10 cellular contexts compared by ENCODE assay signal in genomic region chr12:110046451-110047187, GRCh38. TPM values are rescaled to one million over a fixed set of nuclear protein-coding genes. Genes with fewer than 3 reads are reported as not detected.
DNase-seq lines count a peak whose midpoint lies in the region; ATAC-seq and TF ChIP-seq lines count a peak whose summit lies in the region.
"Had no signal": no experiment of that assay in that cellular context is flagged by ENCODE, and none has a peak within 500 bp of the region (broad histone marks: within the 10 kb centered on the region; RNA-seq: fewer than 3 reads in every experiment).

No MANE protein-coding gene starts in this region.

- H3K36me3 Mint-ChIP-seq in activated T-helper 17 cell treated with anti-CD3 and anti-CD28 coated beads, Interleukin-2, amount 50 U/mL, for 72 hours (ENCODE audit: low read depth): peaks cover 37% of the 10 kb centered on the region

- no peaks in the 10 kb centered on the region for H4K20me1 ChIP-seq in HCT116 (ENCODE audit: insufficient read depth)

- no peak overlapping the region for H2AFZ ChIP-seq in HCT116 (ENCODE audit: low read depth, low read length, poor library complexity, severe bottlenecking)

- POLR2A ChIA-PET in AG04450 (lab: Yijun Ruan, JAX) (no interaction called here), HCT116 (lab: Charles Lee) (no interaction called here)

- H3K27ac ChIP-seq in AG04450 (ENCODE audit: low read depth, low read length) (no peak overlapping the region), HCT116 (ENCODE audit: low read depth, low read length) (no peak overlapping the region), left lung (peak overlapping the region in 1 of 2 donors; percentile 78)

- no TSS peak for BruUV-seq in HCT116 (replicated peaks; lab: Mats Ljungman, UMichigan)

- H3K27ac Mint-ChIP-seq in activated T-helper 17 cell treated with anti-CD3 and anti-CD28 coated beads, Interleukin-2, amount 50 U/mL, for 72 hours: no peak overlapping the region

- no peaks in the 10 kb centered on the region for H3K27me3 ChIP-seq in AG04450 (ENCODE audit: control insufficient read depth, insufficient read depth, low read length)
- H3K27me3 ChIP-seq in HCT116 (ENCODE audit: insufficient read depth, low read length): no peaks in the 10 kb centered on the region
- H3K27me3 ChIP-seq in left lung: no peaks in the 10 kb centered on the region

- intact Hi-C loops in HCT116 (cut with micrococcal nuclease): no loop called here
- intact Hi-C loops in left lung (cut with DNase I): no loop called here

- no peaks in the 10 kb centered on the region; the same call in 1 of the 2 replicates for H3K9me3 ChIP-seq in AG04450 (ENCODE audit: control insufficient read depth, insufficient read depth, low read length)
- no peaks in the 10 kb centered on the region for H3K9me3 ChIP-seq in HCT116 (ENCODE audit: control insufficient read depth in 1 of 2, insufficient read depth in 1 of 2, low read depth in 1 of 2, low read length in 2 of 2)
- no peaks in the 10 kb centered on the region for H3K9me3 ChIP-seq in left lung

- RAD21 ChIA-PET in HCT116 (lab: Charles Lee; ENCODE audit: low non-redundant PET in 1 of 2, low total read pairs in 2 of 2, uncharacterized antibody in 2 of 2, unreplicated experiment in 2 of 2): no interaction called here

- H3K4me3 ChIP-seq in AG04450 (ENCODE audit: low read depth, low read length) (peak overlapping the region; percentile 79), HCT116 (replicated peaks in 1 of 2; ENCODE audit: low read depth in 1 of 2, low read length in 2 of 2) (peak overlapping the region in 1 of 2 experiments; percentile 99; a peak in 1 of 4 replicates), left lung (peak overlapping the region in 1 of 2 donors; percentile 94)

- TF ChIP-seq POLR2A in HCT116 (IDR thresholded peaks at IDR 0.05; ENCODE audit: borderline replicate concordance, extremely low read depth, insufficient read depth, insufficient read length): no peak

- H3K9ac ChIP-seq in HCT116 (ENCODE audit: low read length): no peak overlapping the region; the same call in 1 of the 2 replicates

- H3K4me1 ChIP-seq in HCT116 (ENCODE audit: control insufficient read depth in 1 of 2, insufficient read depth in 2 of 2, low read length in 2 of 2): peaks cover 11 to 28% of the 10 kb centered on the region in 2 experiments; a peak in 3 of 4 replicates
- peaks cover 30 to 46% of the 10 kb centered on the region in 2 donors for H3K4me1 ChIP-seq in left lung

- DNase-seq in AG04450 (ENCODE audit: low read depth, low spot score) (no peak), HCT116 (ENCODE audit: low read depth, low spot score) (no peak), left lung (no peak), NCI-H524 treated with DMSO at 0.1 percent for 48 hours (lab: John Stamatoyannopoulos, UW) (no peak), SW480 (ENCODE audit: low spot score) (no peak), inferior parietal cortex (ENCODE audit: extremely low spot score) (no peak)
- DNase-seq: H7, T-helper 9 cell had no signal

- ATAC-seq in HCT116 (no peak), left lung (peak; percentile 15), GM21528 (IDR thresholded peaks at IDR 0.05; ENCODE audit: low FRiP score, unreplicated experiment) (no peak)
- ATAC-seq in activated T-helper 17 cell treated with anti-CD3 and anti-CD28 coated beads, Interleukin-2, amount 50 U/mL, for 72 hours (replicated peaks): no peak

- H3K36me3 ChIP-seq in HCT116 (ENCODE audit: control insufficient read depth in 1 of 2, insufficient read depth in 2 of 2, low read length in 2 of 2): peaks cover 4 to 5% of the 10 kb centered on the region in 2 experiments; a peak in 3 of 4 replicates
- peaks cover 0 to 16% of the 10 kb centered on the region in 2 donors for H3K36me3 ChIP-seq in left lung

- no peaks in the 10 kb centered on the region for H3K27me3 Mint-ChIP-seq in activated T-helper 17 cell treated with anti-CD3 and anti-CD28 coated beads, Interleukin-2, amount 50 U/mL, for 72 hours

- TF ChIP-seq CTCF in AG04450 (IDR thresholded peaks at IDR 0.05; ENCODE audit: low read depth, low read length): no peak
- TF ChIP-seq CTCF in HCT116 (IDR thresholded peaks at IDR 0.05 in 2 of 3, conservative IDR thresholded peaks at IDR 0.05 in 1 of 3; ENCODE audit: borderline replicate concordance in 1 of 3, insufficient read depth in 1 of 3, low read depth in 2 of 3, low read length in 2 of 3): no peak
- TF ChIP-seq CTCF in left lung (IDR thresholded peaks at IDR 0.05): no peak

- CTCF ChIA-PET in AG04450 (lab: Charles Lee): interaction anchor here (0.6 to 1.8 kb wide), 2 partner anchors 385 kb away, joined by 3 to 6 read pairs; no protein-coding TSS in a partner anchor
- CTCF ChIA-PET in HCT116 (lab: Charles Lee): interaction anchor here (1.4 kb wide), 1 partner anchor 385 kb away, joined by 4 read pairs; no protein-coding TSS in a partner anchor

- H3K9me2 ChIP-seq in HCT116 (ENCODE audit: insufficient read depth): no peaks in the 10 kb centered on the region

- peak overlapping the region; percentile 89 for H3K4me3 Mint-ChIP-seq in activated T-helper 17 cell treated with anti-CD3 and anti-CD28 coated beads, Interleukin-2, amount 50 U/mL, for 72 hours

- TF ChIP-seq RAD21 in HCT116 (IDR thresholded peaks at IDR 0.05; ENCODE audit: low read depth): no peak

- H3K9me3 Mint-ChIP-seq in activated T-helper 17 cell treated with anti-CD3 and anti-CD28 coated beads, Interleukin-2, amount 50 U/mL, for 72 hours: no peaks in the 10 kb centered on the region

- peaks cover 15% of the 10 kb centered on the region for H3K4me1 Mint-ChIP-seq in activated T-helper 17 cell treated with anti-CD3 and anti-CD28 coated beads, Interleukin-2, amount 50 U/mL, for 72 hours

- peaks cover 49% of the 10 kb centered on the region for H3K79me2 ChIP-seq in HCT116 (ENCODE audit: insufficient read depth, low read length)

- H3K4me2 ChIP-seq in HCT116 (ENCODE audit: low read length): peak overlapping the region; percentile 93

TF ChIP-seq in HCT116, 20 proteins besides CTCF, POLR2A, EP300 and RAD21:
- no peak for TF ChIP-seq EZH2phosphoT487 (IDR thresholded peaks at IDR 0.05; ENCODE audit: borderline replicate concordance)
- TF ChIP-seq ATF3 (IDR thresholded peaks at IDR 0.05): no peak
- no peak for TF ChIP-seq ZFX (IDR thresholded peaks at IDR 0.05)
- no peak for TF ChIP-seq ZNF274 (IDR thresholded peaks at IDR 0.05; ENCODE audit: low read depth, low read length)
- TF ChIP-seq MAX (IDR thresholded peaks at IDR 0.05): no peak
- TF ChIP-seq YY1 (IDR thresholded peaks at IDR 0.05; ENCODE audit: extremely low read depth, insufficient replicate concordance, low read depth, low read length): no peak
- TF ChIP-seq JUND (IDR thresholded peaks at IDR 0.05): no peak
- no peak for TF ChIP-seq CBX3 (IDR thresholded peaks at IDR 0.05; ENCODE audit: low read depth)
- no peak for TF ChIP-seq POLR2AphosphoS5 (IDR thresholded peaks at IDR 0.05; ENCODE audit: low read depth, low read length)
- no peak for TF ChIP-seq FOSL1 (IDR thresholded peaks at IDR 0.05; ENCODE audit: low read depth)
- no peak for TF ChIP-seq SRF (IDR thresholded peaks at IDR 0.05; ENCODE audit: low read depth)

RNA-seq across cellular contexts. Expression of gene C12orf76, which starts 1.7 kb away (rescaled TPM):
- polyA plus RNA-seq in AG04450 (2011; rRNA removed): 9.2 and 11.4 TPM in 2 replicates
- polyA minus RNA-seq in AG04450 (2011; rRNA and poly(A)+ RNA removed): 4.6 and 4.9 TPM in 2 replicates
- 10.1 TPM for total RNA-seq in HCT116 (2021; ENCODE audit: unreplicated experiment)
- polyA plus RNA-seq in HCT116 (2012): 9.1 and 12.4 TPM in 2 replicates
- 10 to 100 TPM in 1 of 2 donors, 1 to 10 TPM in 1; 9.9 to 16.3 TPM for total RNA-seq in activated T-helper 17 cell treated with anti-CD3 and anti-CD28 coated beads, Interleukin-2, amount 50 U/mL, for 72 hours
- total RNA-seq in left lung: 10 to 100 TPM; 13.9 to 25.1 TPM

RNA-seq across cellular contexts. Expression of gene ANKRD13A, which starts 47.4 kb away (rescaled TPM):
- polyA plus RNA-seq in AG04450 (2011; rRNA removed): 202 and 246 TPM in 2 replicates
- polyA minus RNA-seq in AG04450 (2011; rRNA and poly(A)+ RNA removed): 206 and 257 TPM in 2 replicates
- 19.9 TPM for total RNA-seq in HCT116 (2021; ENCODE audit: unreplicated experiment)
- 14.7 and 16.8 TPM in 2 replicates for polyA plus RNA-seq in HCT116 (2012)
- total RNA-seq in activated T-helper 17 cell treated with anti-CD3 and anti-CD28 coated beads, Interleukin-2, amount 50 U/mL, for 72 hours: 10 to 100 TPM; 61.4 to 68.5 TPM
- 10 to 100 TPM; 57.0 to 69.9 TPM for total RNA-seq in left lung

RNA-seq across cellular contexts. Expression of gene GIT2, which starts 50.5 kb away (rescaled TPM):
- 57.9 and 62.0 TPM in 2 replicates for polyA plus RNA-seq in AG04450 (2011; rRNA removed)
- polyA minus RNA-seq in AG04450 (2011; rRNA and poly(A)+ RNA removed): 69.9 and 70.6 TPM in 2 replicates
- total RNA-seq in HCT116 (2021; ENCODE audit: unreplicated experiment) (21.5 TPM), left lung (10 to 100 TPM; 42.7 to 72.7 TPM)
- 12.9 and 14.7 TPM in 2 replicates for polyA plus RNA-seq in HCT116 (2012)
- total RNA-seq in activated T-helper 17 cell treated with anti-CD3 and anti-CD28 coated beads, Interleukin-2, amount 50 U/mL, for 72 hours: 10 to 100 TPM; 70.8 to 75.2 TPM
